ENCODE assay signal across 11 cellular contexts in the genomic region with DNA sequence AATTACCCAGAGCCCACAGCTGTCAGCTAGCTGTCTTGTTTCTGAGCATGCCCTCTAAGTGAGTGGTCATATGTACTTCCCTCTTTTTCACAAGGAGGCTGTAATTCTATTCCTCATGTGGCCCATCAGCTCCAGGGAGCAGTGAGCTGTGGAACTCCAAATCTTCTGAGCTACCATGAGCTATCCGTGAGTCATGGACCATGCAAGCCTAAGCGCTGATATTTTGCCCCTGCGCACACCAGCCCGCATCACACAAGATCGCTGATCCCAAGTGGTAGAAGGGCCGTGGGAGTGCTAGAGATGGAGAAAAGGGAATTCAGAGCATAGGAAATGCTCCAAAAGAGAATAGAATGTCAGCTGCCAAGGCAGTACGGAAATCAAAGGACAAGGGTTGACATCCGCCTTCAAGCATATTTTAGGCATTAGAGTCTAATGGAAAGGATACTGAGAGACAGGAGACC. TPM values are rescaled to one million over a fixed set of nuclear protein-coding genes. Genes with fewer than 3 reads are reported as not detected.
DNase-seq lines count a peak whose midpoint lies in the region; ATAC-seq lines count a peak whose summit lies in the region.
"Had no signal": no experiment of that assay in that cellular context is flagged by ENCODE, and none has a peak within 500 bp of the region (broad histone marks: within the 10 kb centered on the region; RNA-seq: fewer than 3 reads in every experiment).

No MANE protein-coding gene starts in this region.

- peak; percentile 50 for DNase-seq in NCI-H748 (lab: John Stamatoyannopoulos, UW; ENCODE audit: unreplicated experiment)
- no peak for DNase-seq in NCI-H748 treated with DMSO at 0.1 percent for 48 hours (lab: John Stamatoyannopoulos, UW)
- peak; percentile 58 for DNase-seq in RPMI7951 (ENCODE audit: low read depth)
- peak; percentile 92 for DNase-seq in skeletal muscle cell (ENCODE audit: low read depth)
- no peak for DNase-seq in central memory CD4-positive, alpha-beta T cell
- DNase-seq: NCI-H510A treated with DMSO at 0.1 percent for 48 hours, ovary had no signal

- no peak overlapping the region for H3K4me3 ChIP-seq in skeletal muscle cell (ENCODE audit: low read depth, low read length)
- H3K4me3 ChIP-seq: ovary, tibial nerve had no signal

- peak; percentile 50 for ATAC-seq in esophagus mucosa
- no peak for ATAC-seq in GM21447 (IDR thresholded peaks at IDR 0.05; ENCODE audit: unreplicated experiment)
- ATAC-seq in HG03135 (IDR thresholded peaks at IDR 0.05; ENCODE audit: unreplicated experiment), result no peak

RNA-seq across cellular contexts. Expression of gene FJX1, which starts 5.5 kb away (rescaled TPM):
- total RNA-seq in RPMI7951 (2014; rRNA removed; shearing (Covaris generic)), result 7.0 and 7.9 TPM in 2 replicates
- 5.6 TPM for total RNA-seq in esophagus mucosa

RNA-seq across cellular contexts. Expression of gene TRIM44, which starts 38.8 kb away (rescaled TPM):
- 18.2 and 27.6 TPM in 2 replicates for total RNA-seq in RPMI7951 (2014; rRNA removed; shearing (Covaris generic))
- total RNA-seq in esophagus mucosa, result 22.7 TPM

Comparison
In these comparisons a context has a peak if more than half of its experiments do, and no peak if none do; other contexts are left out.
1. DNase-seq: peak in NCI-H748 (single experiment), RPMI7951 (single experiment) and skeletal muscle cell (single experiment); none in NCI-H748 treated with DMSO at 0.1 percent for 48 hours (single experiment) and central memory CD4-positive, alpha-beta T cell (single experiment).